In genomic region chr6:142698751-142699150, GRCh38 we compare ENCODE assay signal across 18 cellular contexts.
DNase-seq lines count a peak whose midpoint lies in the region; ATAC-seq, FAIRE-seq and TF ChIP-seq lines count a peak whose summit lies in the region.
"Had no signal": no experiment of that assay in that cellular context is flagged by ENCODE, and none has a peak within 500 bp of the region (broad histone marks: within the 10 kb centered on the region; RNA-seq: fewer than 3 reads in every experiment).

No MANE protein-coding gene starts in this region.

- no peak overlapping the region for H4K91ac ChIP-seq in H1 (replicated peaks; ENCODE audit: insufficient read length, low read length)

- no peak for ATAC-seq in stimulated activated memory B cell treated with anti-CD40 and anti-IgM and Interleukin-4, amounts not matched to agents 10 μg/mL and 1 μg/mL and 100 μg/mL, for 72 hours
- ATAC-seq: activated CD8-positive, alpha-beta T cell treated with anti-CD3 and anti-CD28 coated beads, Interleukin-2, amount 10 ng/mL, durations not matched to agents 7 days and 5 days; left lobe of liver; natural killer cell treated with Interleukin-12 subunit alpha and Interleukin-12 subunit beta and Interleukin-15 and Interleukin-18, amount 100 ng/mL, for 72 hours had no signal

- no peaks in the 10 kb centered on the region for H3K9me3 ChIP-seq in PC-9 (ENCODE audit: insufficient read depth, low read depth)
- H3K9me3 ChIP-seq in H1 (ENCODE audit: insufficient read depth in 2 of 2, low read depth in 1 of 2, low read length in 1 of 2): no peaks in the 10 kb centered on the region
- no peaks in the 10 kb centered on the region for H3K9me3 ChIP-seq in ascending aorta
- H3K9me3 ChIP-seq: HAP-1, spleen, transverse colon had no signal

- H2AK5ac ChIP-seq in H1 (ENCODE audit: low read depth, low read length): no peak overlapping the region

- H2BK120ac ChIP-seq in H1 (replicated peaks; ENCODE audit: low read depth, low read length): no peak overlapping the region

- TF ChIP-seq EP300 in H1 (IDR thresholded peaks at IDR 0.05; ENCODE audit: borderline replicate concordance in 1 of 2, low read depth in 2 of 2, low read length in 2 of 2): no peak

- H3K27ac ChIP-seq in PC-9: no peak overlapping the region
- H3K27ac ChIP-seq in H1 (ENCODE audit: low read depth, low read length): no peak overlapping the region
- H3K27ac ChIP-seq in ascending aorta: peak overlapping the region in 1 of 2 donors; percentile 66
- H3K27ac ChIP-seq: spleen, transverse colon had no signal

- H3K14ac ChIP-seq in H1 (ENCODE audit: insufficient read length): no peak overlapping the region

- H3K9me2 ChIP-seq in PC-9 (ENCODE audit: insufficient read depth): no peaks in the 10 kb centered on the region

- H4K5ac ChIP-seq in H1 (ENCODE audit: insufficient read length, low read depth, low read length): no peak overlapping the region

- H3K4me1 Mint-ChIP-seq in stimulated activated memory B cell treated with anti-CD40 and anti-IgM and Interleukin-4, amounts not matched to agents 10 μg/mL and 1 μg/mL and 100 μg/mL, for 72 hours: peaks cover 41% of the 10 kb centered on the region
- peaks cover 18% of the 10 kb centered on the region for H3K4me1 Mint-ChIP-seq in activated naive CD4-positive, alpha-beta T cell treated with anti-CD3 and anti-CD28 coated beads for 36 hours (ENCODE audit: low read depth)

- H3K4me2 ChIP-seq in PC-9 (no peak overlapping the region), H1 (ENCODE audit: insufficient read depth in 1 of 2, low read depth in 2 of 2, low read length in 2 of 2) (no peak overlapping the region)

- no TSS peak for BruUV-seq in PC-9 (replicated peaks; lab: Mats Ljungman, UMichigan)

- POLR2A ChIA-PET in PC-9 (lab: Charles Lee; ENCODE audit: unreplicated experiment) (no interaction called here), H1 (lab: Charles Lee; ENCODE audit: partially characterized antibody) (interaction anchor here (0.5 to 0.6 kb wide), 2 partner anchors 24 to 308 kb away, joined by 3 to 4 read pairs; no protein-coding TSS in a partner anchor)

- no peak overlapping the region for H3K4me3 ChIP-seq in PC-9
- H3K4me3 ChIP-seq in H1 (ENCODE audit: extremely low read depth in 1 of 4, insufficient read depth in 2 of 4, low read depth in 3 of 4, low read length in 4 of 4): no peak overlapping the region
- H3K4me3 ChIP-seq in ascending aorta: no peak overlapping the region
- H3K4me3 ChIP-seq: HAP-1, spleen, transverse colon had no signal

- DNase-seq in DMS53 (lab: John Stamatoyannopoulos, UW) (peak; percentile 36), DMS53 treated with DMSO at 0.1 percent for 48 hours (lab: John Stamatoyannopoulos, UW; ENCODE audit: unreplicated experiment) (no peak), PC-9 (no peak), H1 (ENCODE audit: low read depth in 1 of 2, low spot score in 2 of 2) (no peak), ascending aorta (ENCODE audit: low spot score in 2 of 2) (no peak), pons (ENCODE audit: low spot score) (no peak)
- DNase-seq in activated naive CD4-positive, alpha-beta T cell treated with anti-CD3 and anti-CD28 coated beads for 36 hours: no peak
- DNase-seq: activated CD8-positive, alpha-beta T cell treated with anti-CD3 and anti-CD28 coated beads, Interleukin-2, amount 10 ng/mL, durations not matched to agents 7 days and 5 days; activated naive CD4-positive, alpha-beta T cell treated with anti-CD3 and anti-CD28 coated beads, Interleukin-2, amount 50 U/mL, for 16 hours; foreskin melanocyte; NCI-H2029 treated with DMSO at 0.1 percent for 48 hours; spleen; transverse colon had no signal

- H3K56ac ChIP-seq in H1 (replicated peaks; ENCODE audit: insufficient read length, low read depth, low read length): no peak overlapping the region

- no peak overlapping the region for H3K4ac ChIP-seq in H1 (replicated peaks; ENCODE audit: insufficient read length, low read depth, low read length)

- H3K23me2 ChIP-seq in H1 (ENCODE audit: low read depth, low read length): peaks cover 2% of the 10 kb centered on the region; the same call in 1 of the 2 replicates

- CTCF ChIA-PET in PC-9 (lab: Charles Lee) (no interaction called here), H1 (lab: Charles Lee; ENCODE audit: partially characterized antibody) (interaction anchor here (0.7 to 4.3 kb wide), 25 partner anchors 9 to 728 kb away, joined by 3 to 24 read pairs (median 4); no protein-coding TSS in a partner anchor)
- CTCF ChIA-PET in activated naive CD4-positive, alpha-beta T cell treated with anti-CD3 and anti-CD28 coated beads for 36 hours (lab: Charles Lee): interaction anchor here (0.7 to 1.5 kb wide), 4 partner anchors 65 to 328 kb away, joined by 3 to 4 read pairs (median 3); no protein-coding TSS in a partner anchor

- no peak overlapping the region for H3K18ac ChIP-seq in H1 (ENCODE audit: extremely low read depth, low read length)

- no peak overlapping the region for H2BK5ac ChIP-seq in H1 (ENCODE audit: low read depth, low read length)

- H3K23ac ChIP-seq in H1 (ENCODE audit: insufficient read length): no peak overlapping the region

- no peak overlapping the region for H3K9ac ChIP-seq in H1 (replicated peaks in 1 of 4; ENCODE audit: extremely low read depth in 1 of 4, low read depth in 3 of 4, low read length in 3 of 4)

- H3K4me1 ChIP-seq in PC-9 (replicated peaks; ENCODE audit: insufficient read depth) (peaks cover 16% of the 10 kb centered on the region; the same call in 1 of the 2 replicates), H1 (replicated peaks in 1 of 4; ENCODE audit: control insufficient read depth in 3 of 4, insufficient read depth in 4 of 4, low read length in 3 of 4) (peaks cover 2 to 8% (median 5%) of the 10 kb centered on the region in 4 experiments; a peak in 3 of 7 replicates), ascending aorta (peaks cover 9 to 39% of the 10 kb centered on the region in 2 donors)

- H4K8ac ChIP-seq in H1 (ENCODE audit: extremely low read depth, insufficient read depth, low read length): no peak overlapping the region

- H4K20me1 ChIP-seq in PC-9 (ENCODE audit: insufficient read depth) (no peaks in the 10 kb centered on the region), H1 (replicated peaks in 1 of 2; ENCODE audit: control insufficient read depth in 1 of 2, insufficient read depth in 2 of 2, low read length in 2 of 2) (no peaks in the 10 kb centered on the region)

- H3F3A ChIP-seq in PC-9 (ENCODE audit: insufficient read depth, low read depth): no peaks in the 10 kb centered on the region; the same call in 1 of the 2 replicates

- H3K4me3 Mint-ChIP-seq in stimulated activated memory B cell treated with anti-CD40 and anti-IgM and Interleukin-4, amounts not matched to agents 10 μg/mL and 1 μg/mL and 100 μg/mL, for 72 hours: no peak overlapping the region
- H3K4me3 Mint-ChIP-seq in activated naive CD4-positive, alpha-beta T cell treated with anti-CD3 and anti-CD28 coated beads for 36 hours: no peak overlapping the region
- H3K4me3 Mint-ChIP-seq: activated CD8-positive, alpha-beta T cell treated with anti-CD3 and anti-CD28 coated beads, Interleukin-2, amount 10 ng/mL, durations not matched to agents 7 days and 5 days; natural killer cell treated with Interleukin-12 subunit alpha and Interleukin-12 subunit beta and Interleukin-15 and Interleukin-18, amount 100 ng/mL, for 72 hours had no signal

- TF ChIP-seq POLR2A in H1 (IDR thresholded peaks at IDR 0.05; ENCODE audit: control extremely low read depth in 1 of 2, low read depth in 2 of 2, low read length in 2 of 2): no peak

- 84% methylated on average over 2 of the region's 2 CpGs; no CpG with 5 or more reads in 1 of the 2 experiments for WGBS in H1 (ENCODE audit: extremely low coverage in 1 of 2, insufficient coverage in 1 of 2, insufficient read length in 1 of 2, insufficient replicate concordance in 2 of 2, low coverage in 1 of 2, low lambda C conversion rate in 2 of 2, missing lambda C conversion rate in 1 of 2), 2 experiments

- H3K27me3 ChIP-seq in PC-9 (ENCODE audit: insufficient read depth, low read depth): no peaks in the 10 kb centered on the region
- H3K27me3 ChIP-seq in H1 (replicated peaks in 1 of 4; ENCODE audit: control insufficient read depth in 3 of 4, extremely low read depth in 1 of 4, insufficient read depth in 3 of 4, low read length in 3 of 4): peaks cover 0 to 1% (median 0%) of the 10 kb centered on the region in 4 experiments; a peak in 1 of 7 replicates
- no peaks in the 10 kb centered on the region for H3K27me3 ChIP-seq in ascending aorta
- H3K27me3 ChIP-seq: spleen, transverse colon had no signal

- peak; percentile 76 for FAIRE-seq in H1 (lab: Jason Lieb, UNC)
- FAIRE-seq: colon had no signal

- H3K27ac Mint-ChIP-seq in stimulated activated memory B cell treated with anti-CD40 and anti-IgM and Interleukin-4, amounts not matched to agents 10 μg/mL and 1 μg/mL and 100 μg/mL, for 72 hours: peak overlapping the region; percentile 29
- H3K27ac Mint-ChIP-seq in activated naive CD4-positive, alpha-beta T cell treated with anti-CD3 and anti-CD28 coated beads for 36 hours: no peak overlapping the region
- H3K27ac Mint-ChIP-seq: activated CD8-positive, alpha-beta T cell treated with anti-CD3 and anti-CD28 coated beads, Interleukin-2, amount 10 ng/mL, durations not matched to agents 7 days and 5 days; natural killer cell treated with Interleukin-12 subunit alpha and Interleukin-12 subunit beta and Interleukin-15 and Interleukin-18, amount 100 ng/mL, for 72 hours had no signal

- TF ChIP-seq RAD21 in H1 (IDR thresholded peaks at IDR 0.05 in 1 of 2, conservative IDR thresholded peaks at IDR 0.05 in 1 of 2; ENCODE audit: low read depth in 2 of 2, low read length in 2 of 2): peak; percentile 28 to 39

- H2AFZ ChIP-seq in PC-9 (no peak overlapping the region), H1 (ENCODE audit: low read length) (no peak overlapping the region)

- H3K36me3 Mint-ChIP-seq in stimulated activated memory B cell treated with anti-CD40 and anti-IgM and Interleukin-4, amounts not matched to agents 10 μg/mL and 1 μg/mL and 100 μg/mL, for 72 hours: no peaks in the 10 kb centered on the region
- no peaks in the 10 kb centered on the region for H3K36me3 Mint-ChIP-seq in activated naive CD4-positive, alpha-beta T cell treated with anti-CD3 and anti-CD28 coated beads for 36 hours (ENCODE audit: low read depth)
- H3K36me3 Mint-ChIP-seq: natural killer cell treated with Interleukin-12 subunit alpha and Interleukin-12 subunit beta and Interleukin-15 and Interleukin-18, amount 100 ng/mL, for 72 hours had no signal

- no peaks in the 10 kb centered on the region for H3K36me3 ChIP-seq in PC-9 (ENCODE audit: low read depth)
- H3K36me3 ChIP-seq in H1 (ENCODE audit: control insufficient read depth in 2 of 4, insufficient read depth in 4 of 4, low read length in 3 of 4): no peaks in the 10 kb centered on the region
- no peaks in the 10 kb centered on the region for H3K36me3 ChIP-seq in ascending aorta
- H3K36me3 ChIP-seq: HAP-1, spleen, transverse colon had no signal

- TF ChIP-seq CTCF in PC-9 (conservative IDR thresholded peaks at IDR 0.05) (peak; percentile 31), H1 (IDR thresholded peaks at IDR 0.05; ENCODE audit: control extremely low read depth in 1 of 3, insufficient read depth in 1 of 3, low read depth in 1 of 3, low read length in 3 of 3) (peak in 2 of 3 experiments; percentile 30 to 42; a peak in 3 of 4 replicates), ascending aorta (IDR thresholded peaks at IDR 0.05) (no peak)

- H2BK20ac ChIP-seq in H1 (ENCODE audit: low read length): no peak overlapping the region

- no peaks in the 10 kb centered on the region for H3K9me3 Mint-ChIP-seq in stimulated activated memory B cell treated with anti-CD40 and anti-IgM and Interleukin-4, amounts not matched to agents 10 μg/mL and 1 μg/mL and 100 μg/mL, for 72 hours
- no peaks in the 10 kb centered on the region for H3K9me3 Mint-ChIP-seq in activated naive CD4-positive, alpha-beta T cell treated with anti-CD3 and anti-CD28 coated beads for 36 hours
- H3K9me3 Mint-ChIP-seq: natural killer cell treated with Interleukin-12 subunit alpha and Interleukin-12 subunit beta and Interleukin-15 and Interleukin-18, amount 100 ng/mL, for 72 hours had no signal

- no peaks in the 10 kb centered on the region for H3K79me2 ChIP-seq in PC-9 (ENCODE audit: low read depth)
- H3K79me2 ChIP-seq in H1 (ENCODE audit: control insufficient read depth in 1 of 2, insufficient read depth in 2 of 2, low read length in 2 of 2): no peaks in the 10 kb centered on the region

- H3K79me1 ChIP-seq in H1 (ENCODE audit: low read depth, low read length): no peaks in the 10 kb centered on the region

- H2BK12ac ChIP-seq in H1 (ENCODE audit: low read depth, low read length): no peak overlapping the region

- intact Hi-C loops in PC-9 (cut with micrococcal nuclease; ENCODE audit: unreplicated experiment): loop anchor here (10.0 kb wide), 2 partner anchors 554 to 1316 kb away; partner anchors contain the start of genes NMBR and VTA1
- intact Hi-C loops in activated naive CD4-positive, alpha-beta T cell treated with anti-CD3 and anti-CD28 coated beads for 36 hours (cut with micrococcal nuclease): loop anchor here (10.0 kb wide), 1 partner anchor 1316 kb away; no protein-coding TSS in a partner anchor
- intact Hi-C loops in ascending aorta (cut with DNase I): loop anchor here (5.0 to 10.0 kb wide), 4 partner anchors 229 to 586 kb away; partner anchors contain the start of gene AIG1

- H3K27me3 Mint-ChIP-seq in stimulated activated memory B cell treated with anti-CD40 and anti-IgM and Interleukin-4, amounts not matched to agents 10 μg/mL and 1 μg/mL and 100 μg/mL, for 72 hours: no peaks in the 10 kb centered on the region
- H3K27me3 Mint-ChIP-seq in activated naive CD4-positive, alpha-beta T cell treated with anti-CD3 and anti-CD28 coated beads for 36 hours (ENCODE audit: low read depth): no peaks in the 10 kb centered on the region
- H3K27me3 Mint-ChIP-seq: natural killer cell treated with Interleukin-12 subunit alpha and Interleukin-12 subunit beta and Interleukin-15 and Interleukin-18, amount 100 ng/mL, for 72 hours had no signal

- no peak overlapping the region for H2BK15ac ChIP-seq in H1 (ENCODE audit: low read length)

Comparison
In these comparisons a context has a peak if more than half of its experiments do, and no peak if none do; other contexts are left out.
1. CTCF ChIP-seq: peak in PC-9 (single experiment) and H1 (2 of 3); none in ascending aorta (0 of 3).